ENCODE assay signal across 16 cellular contexts in the genomic region with DNA sequence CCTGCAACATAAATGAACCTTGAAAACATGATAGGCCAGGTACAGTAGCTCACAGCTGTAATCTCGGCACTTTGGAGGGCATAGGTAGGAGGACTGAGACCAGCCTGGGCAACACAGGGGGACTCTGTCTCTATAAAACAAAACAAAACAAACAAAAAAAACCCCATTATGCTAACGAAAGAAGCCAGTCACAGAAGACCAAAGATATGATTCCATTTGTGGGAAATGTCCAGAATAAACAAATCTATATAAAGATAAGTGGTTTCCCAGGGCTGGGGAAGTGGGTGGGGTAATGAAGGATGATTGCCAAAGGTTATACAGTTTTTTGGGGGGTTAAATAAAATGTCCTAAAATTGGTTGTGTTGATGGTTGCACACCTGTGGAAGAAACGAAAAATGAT. TPM values are rescaled to one million over a fixed set of nuclear protein-coding genes. Genes with fewer than 3 reads are reported as not detected.
A peak's percentile ranks its signal among the peaks of the same experiment; 100 is the strongest.
DNase-seq lines count a peak whose midpoint lies in the region; ATAC-seq and TF ChIP-seq lines count a peak whose summit lies in the region.
"Had no signal": no experiment of that assay in that cellular context is flagged by ENCODE, and none has a peak within 500 bp of the region (broad histone marks: within the 10 kb centered on the region; RNA-seq: fewer than 3 reads in every experiment).

No MANE protein-coding gene starts in this region.

- H3K27ac Mint-ChIP-seq in HFFc6 (0 out of 2 replicates have a peak overlapping the region, but pooled peaks have one; percentile 22), progenitor cell of endocrine pancreas (peak overlapping the region; percentile 29)

- H3K4me3 ChIP-seq in fibroblast of pulmonary artery (replicated peaks; ENCODE audit: low read depth, low read length), result no peak overlapping the region
- H3K4me3 ChIP-seq: BLaER1, HAP-1 had no signal

- no peak for ATAC-seq in GM19397 (IDR thresholded peaks at IDR 0.05; ENCODE audit: unreplicated experiment)
- ATAC-seq: HepG2 had no signal

- H3K27me3 Mint-ChIP-seq in HFFc6 (ENCODE audit: insufficient read depth), result peaks cover 8% of the 10 kb centered on the region; the same call in 1 of the 2 replicates
- no peaks in the 10 kb centered on the region for H3K27me3 Mint-ChIP-seq in progenitor cell of endocrine pancreas
- H3K27me3 Mint-ChIP-seq: CD8-positive, alpha-beta memory T cell had no signal

- DNase-seq in Daoy (ENCODE audit: low read depth), result peak; percentile 4
- no peak for DNase-seq in HFFc6
- DNase-seq in fibroblast of pulmonary artery (ENCODE audit: low read depth), result peak; percentile 13
- no peak for DNase-seq in progenitor cell of endocrine pancreas (ENCODE audit: low spot score, unreplicated experiment)
- no peak for DNase-seq in GM03348 (ENCODE audit: low spot score)
- no peak for DNase-seq in HuH-7.5 (ENCODE audit: low spot score)
- DNase-seq: 8988T; AML-193; Caco-2; CD8-positive, alpha-beta memory T cell; DMS53; KBM-7 had no signal

- H3K36me3 Mint-ChIP-seq in HFFc6 (ENCODE audit: low read depth) (no peaks in the 10 kb centered on the region), progenitor cell of endocrine pancreas (ENCODE audit: insufficient read depth) (no peaks in the 10 kb centered on the region)
- H3K36me3 Mint-ChIP-seq: CD8-positive, alpha-beta memory T cell had no signal

- H3K4me3 Mint-ChIP-seq in HFFc6 (no peak overlapping the region), progenitor cell of endocrine pancreas (ENCODE audit: low read depth) (no peak overlapping the region)
- H3K4me3 Mint-ChIP-seq: CD8-positive, alpha-beta memory T cell had no signal

- TF ChIP-seq CTCF in HFFc6 (IDR thresholded peaks at IDR 0.05), result no peak
- no peak for TF ChIP-seq CTCF in fibroblast of pulmonary artery (IDR thresholded peaks at IDR 0.05; ENCODE audit: low read length, missing control alignments)
- TF ChIP-seq CTCF in progenitor cell of endocrine pancreas (IDR thresholded peaks at IDR 0.05; ENCODE audit: unreplicated experiment), result no peak

- H3K9me3 Mint-ChIP-seq in HFFc6 (no peaks in the 10 kb centered on the region), progenitor cell of endocrine pancreas (ENCODE audit: low read depth) (no peaks in the 10 kb centered on the region)
- H3K9me3 Mint-ChIP-seq: CD8-positive, alpha-beta memory T cell had no signal

- peaks cover 10% of the 10 kb centered on the region for H3K4me1 Mint-ChIP-seq in HFFc6 (ENCODE audit: low read depth)
- peaks cover 2% of the 10 kb centered on the region for H3K4me1 Mint-ChIP-seq in progenitor cell of endocrine pancreas (ENCODE audit: low read depth)
- H3K4me1 Mint-ChIP-seq: CD8-positive, alpha-beta memory T cell had no signal

RNA-seq across cellular contexts. Expression of gene SIAH1, which starts 36.5 kb away (rescaled TPM):
- total RNA-seq in Daoy (2014; rRNA removed; shearing (Covaris generic)), result 16.4 and 20.2 TPM in 2 replicates
- 10 to 100 TPM in 4 of 6 experiments, 1 to 10 TPM in 2; 8.8 to 11.9 (median 10.2) TPM for total RNA-seq in HFFc6 (2021; fragmentation: NEBNext Ultra II Directional; extraction: Animal tissue kit (Norgen Biotek cat#: 25700))
- total RNA-seq in progenitor cell of endocrine pancreas, result 38.3 and 40.5 TPM in 2 replicates

Comparison
In these comparisons a context has a peak if more than half of its experiments do, and no peak if none do; other contexts are left out.
1. DNase-seq: peak in Daoy (single experiment) and fibroblast of pulmonary artery (single experiment); none in HFFc6 (single experiment), progenitor cell of endocrine pancreas (single experiment), GM03348 (single experiment) and HuH-7.5 (single experiment).